ENCODE assay signal across 1 cellular context in genomic region chr2:197434541-197435513, GRCh38.
TF ChIP-seq lines count a peak whose summit lies in the region.

SF3B1 (minus strand) TSS chr2:197435028; CDS start chr2:197434999, 29 bp downstream.

TF ChIP-seq in HEK293, 187 proteins besides CTCF, POLR2A, EP300 and RAD21 (continued from another document and continues in another):
- TF ChIP-seq, protein P1, sequence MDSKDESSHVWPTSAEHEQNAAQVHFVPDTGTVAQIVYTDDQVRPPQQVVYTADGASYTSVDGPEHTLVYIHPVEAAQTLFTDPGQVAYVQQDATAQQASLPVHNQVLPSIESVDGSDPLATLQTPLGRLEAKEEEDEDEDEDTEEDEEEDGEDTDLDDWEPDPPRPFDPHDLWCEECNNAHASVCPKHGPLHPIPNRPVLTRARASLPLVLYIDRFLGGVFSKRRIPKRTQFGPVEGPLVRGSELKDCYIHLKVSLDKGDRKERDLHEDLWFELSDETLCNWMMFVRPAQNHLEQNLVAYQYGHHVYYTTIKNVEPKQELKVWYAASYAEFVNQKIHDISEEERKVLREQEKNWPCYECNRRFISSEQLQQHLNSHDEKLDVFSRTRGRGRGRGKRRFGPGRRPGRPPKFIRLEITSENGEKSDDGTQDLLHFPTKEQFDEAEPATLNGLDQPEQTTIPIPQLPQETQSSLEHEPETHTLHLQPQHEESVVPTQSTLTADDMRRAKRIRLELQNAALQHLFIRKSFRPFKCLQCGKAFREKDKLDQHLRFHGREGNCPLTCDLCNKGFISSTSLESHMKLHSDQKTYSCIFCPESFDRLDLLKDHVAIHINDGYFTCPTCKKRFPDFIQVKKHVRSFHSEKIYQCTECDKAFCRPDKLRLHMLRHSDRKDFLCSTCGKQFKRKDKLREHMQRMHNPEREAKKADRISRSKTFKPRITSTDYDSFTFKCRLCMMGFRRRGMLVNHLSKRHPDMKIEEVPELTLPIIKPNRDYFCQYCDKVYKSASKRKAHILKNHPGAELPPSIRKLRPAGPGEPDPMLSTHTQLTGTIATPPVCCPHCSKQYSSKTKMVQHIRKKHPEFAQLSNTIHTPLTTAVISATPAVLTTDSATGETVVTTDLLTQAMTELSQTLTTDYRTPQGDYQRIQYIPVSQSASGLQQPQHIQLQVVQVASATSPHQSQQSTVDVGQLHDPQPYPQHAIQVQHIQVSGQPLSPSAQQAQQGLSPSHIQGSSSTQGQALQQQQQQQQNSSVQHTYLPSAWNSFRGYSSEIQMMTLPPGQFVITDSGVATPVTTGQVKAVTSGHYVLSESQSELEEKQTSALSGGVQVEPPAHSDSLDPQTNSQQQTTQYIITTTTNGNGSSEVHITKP (tag by site-specific recombination; IDR thresholded peaks at IDR 0.05): peak; percentile 29; the same call in 1 of the 2 replicates
- peak; percentile 49; the same call in 1 of the 2 replicates for TF ChIP-seq ZNF518A (tag by site-specific recombination; conservative IDR thresholded peaks at IDR 0.05; ENCODE audit: low read depth)
- peak; percentile 83 for TF ChIP-seq ZNF394 (tag by site-specific recombination; IDR thresholded peaks at IDR 0.05; ENCODE audit: borderline replicate concordance)
- TF ChIP-seq, protein P2, sequence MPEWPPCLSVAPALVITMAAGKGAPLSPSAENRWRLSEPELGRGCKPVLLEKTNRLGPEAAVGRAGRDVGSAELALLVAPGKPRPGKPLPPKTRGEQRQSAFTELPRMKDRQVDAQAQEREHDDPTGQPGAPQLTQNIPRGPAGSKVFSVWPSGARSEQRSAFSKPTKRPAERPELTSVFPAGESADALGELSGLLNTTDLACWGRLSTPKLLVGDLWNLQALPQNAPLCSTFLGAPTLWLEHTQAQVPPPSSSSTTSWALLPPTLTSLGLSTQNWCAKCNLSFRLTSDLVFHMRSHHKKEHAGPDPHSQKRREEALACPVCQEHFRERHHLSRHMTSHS (tag by site-specific recombination; IDR thresholded peaks at IDR 0.05): no peak
- peak; percentile 77 for TF ChIP-seq ZNF501 (tag by site-specific recombination; IDR thresholded peaks at IDR 0.05)
- TF ChIP-seq ZNF416 (tag by site-specific recombination; IDR thresholded peaks at IDR 0.05): no peak
- TF ChIP-seq ZBTB8A (tag by site-specific recombination; IDR thresholded peaks at IDR 0.05): 0 out of 2 replicates have a peak, but pooled peaks have one; percentile 21
- no peak for TF ChIP-seq ZEB2 (tag by site-specific recombination; IDR thresholded peaks at IDR 0.05)
- TF ChIP-seq KLF8 (tag by site-specific recombination; IDR thresholded peaks at IDR 0.05): 0 out of 2 replicates have a peak, but pooled peaks have one; percentile 8
- TF ChIP-seq, protein P3, sequence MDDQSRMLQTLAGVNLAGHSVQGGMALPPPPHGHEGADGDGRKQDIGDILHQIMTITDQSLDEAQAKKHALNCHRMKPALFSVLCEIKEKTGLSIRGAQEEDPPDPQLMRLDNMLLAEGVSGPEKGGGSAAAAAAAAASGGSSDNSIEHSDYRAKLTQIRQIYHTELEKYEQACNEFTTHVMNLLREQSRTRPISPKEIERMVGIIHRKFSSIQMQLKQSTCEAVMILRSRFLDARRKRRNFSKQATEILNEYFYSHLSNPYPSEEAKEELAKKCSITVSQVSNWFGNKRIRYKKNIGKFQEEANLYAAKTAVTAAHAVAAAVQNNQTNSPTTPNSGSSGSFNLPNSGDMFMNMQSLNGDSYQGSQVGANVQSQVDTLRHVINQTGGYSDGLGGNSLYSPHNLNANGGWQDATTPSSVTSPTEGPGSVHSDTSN (CRISPR knock-in tag; IDR thresholded peaks at IDR 0.05): 0 out of 2 replicates have a peak, but pooled peaks have one; percentile 25
- peak; percentile 88 for TF ChIP-seq ZNF335 (tag by site-specific recombination; conservative IDR thresholded peaks at IDR 0.05)
- TF ChIP-seq ZNF629 (tag by site-specific recombination; IDR thresholded peaks at IDR 0.05): 0 out of 2 replicates have a peak, but pooled peaks have one; percentile 44
- TF ChIP-seq ZNF670 (tag by site-specific recombination; IDR thresholded peaks at IDR 0.05; ENCODE audit: low read depth): no peak
- no peak for TF ChIP-seq ZNF341 (tag by site-specific recombination; IDR thresholded peaks at IDR 0.05; ENCODE audit: low read depth)
- peak; percentile 76; the same call in 1 of the 2 replicates for TF ChIP-seq ZBTB7A (tag by site-specific recombination; IDR thresholded peaks at IDR 0.05; ENCODE audit: low read depth)
- TF ChIP-seq ZFP37 (tag by site-specific recombination; IDR thresholded peaks at IDR 0.05): peak; percentile 33; the same call in 1 of the 2 replicates
- TF ChIP-seq GLIS1 (tag by site-specific recombination; IDR thresholded peaks at IDR 0.05): peak; percentile 47; the same call in 1 of the 2 replicates
- TF ChIP-seq ZNF76 (tag by site-specific recombination; IDR thresholded peaks at IDR 0.05; ENCODE audit: borderline replicate concordance, low read depth): peak; percentile 90
- TF ChIP-seq, protein P4, sequence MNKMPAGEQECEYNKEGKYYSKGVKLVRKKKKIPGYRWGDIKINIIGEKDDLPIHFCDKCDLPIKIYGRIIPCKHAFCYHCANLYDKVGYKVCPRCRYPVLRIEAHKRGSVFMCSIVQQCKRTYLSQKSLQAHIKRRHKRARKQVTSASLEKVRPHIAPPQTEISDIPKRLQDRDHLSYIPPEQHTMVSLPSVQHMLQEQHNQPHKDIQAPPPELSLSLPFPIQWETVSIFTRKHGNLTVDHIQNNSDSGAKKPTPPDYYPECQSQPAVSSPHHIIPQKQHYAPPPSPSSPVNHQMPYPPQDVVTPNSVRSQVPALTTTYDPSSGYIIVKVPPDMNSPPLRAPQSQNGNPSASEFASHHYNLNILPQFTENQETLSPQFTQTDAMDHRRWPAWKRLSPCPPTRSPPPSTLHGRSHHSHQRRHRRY (tag by site-specific recombination; IDR thresholded peaks at IDR 0.05): no peak
- TF ChIP-seq PATZ1 (tag by site-specific recombination; IDR thresholded peaks at IDR 0.05): 0 out of 2 replicates have a peak, but pooled peaks have one; percentile 55
- peak; percentile 92 for TF ChIP-seq YY1 (tag by site-specific recombination; IDR thresholded peaks at IDR 0.05)
- peak; percentile 97 for TF ChIP-seq ZNF223 (tag by site-specific recombination; IDR thresholded peaks at IDR 0.05)
- TF ChIP-seq YY2 (tag by site-specific recombination; IDR thresholded peaks at IDR 0.05): peak; percentile 89
- no peak for TF ChIP-seq ZNF555 (tag by site-specific recombination; conservative IDR thresholded peaks at IDR 0.05)
- peak; percentile 59 for TF ChIP-seq SP2 (tag by site-specific recombination; IDR thresholded peaks at IDR 0.05)
- peak; percentile 94 for TF ChIP-seq ZNF121 (tag by site-specific recombination; IDR thresholded peaks at IDR 0.05)
- no peak for TF ChIP-seq ZNF211 (tag by site-specific recombination; IDR thresholded peaks at IDR 0.05; ENCODE audit: low read depth)
- TF ChIP-seq, protein P5, sequence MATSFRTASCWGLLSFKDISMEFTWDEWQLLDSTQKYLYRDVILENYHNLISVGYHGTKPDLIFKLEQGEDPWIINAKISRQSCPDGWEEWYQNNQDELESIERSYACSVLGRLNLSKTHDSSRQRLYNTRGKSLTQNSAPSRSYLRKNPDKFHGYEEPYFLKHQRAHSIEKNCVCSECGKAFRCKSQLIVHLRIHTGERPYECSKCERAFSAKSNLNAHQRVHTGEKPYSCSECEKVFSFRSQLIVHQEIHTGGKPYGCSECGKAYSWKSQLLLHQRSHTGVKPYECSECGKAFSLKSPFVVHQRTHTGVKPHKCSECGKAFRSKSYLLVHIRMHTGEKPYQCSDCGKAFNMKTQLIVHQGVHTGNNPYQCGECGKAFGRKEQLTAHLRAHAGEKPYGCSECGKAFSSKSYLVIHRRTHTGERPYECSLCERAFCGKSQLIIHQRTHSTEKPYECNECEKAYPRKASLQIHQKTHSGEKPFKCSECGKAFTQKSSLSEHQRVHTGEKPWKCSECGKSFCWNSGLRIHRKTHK (tag by site-specific recombination; IDR thresholded peaks at IDR 0.05): no peak
- no peak for TF ChIP-seq ZNF366 (tag by site-specific recombination; conservative IDR thresholded peaks at IDR 0.05)
- TF ChIP-seq GFI1B (tag by site-specific recombination; IDR thresholded peaks at IDR 0.05): no peak
- no peak for TF ChIP-seq ZNF112 (tag by site-specific recombination; IDR thresholded peaks at IDR 0.05)
- TF ChIP-seq SCRT1 (tag by site-specific recombination; IDR thresholded peaks at IDR 0.05; ENCODE audit: borderline replicate concordance): no peak
- peak; percentile 62; the same call in 1 of the 2 replicates for TF ChIP-seq ZBTB20 (tag by site-specific recombination; IDR thresholded peaks at IDR 0.05)
- no peak for TF ChIP-seq ZNF266 (tag by site-specific recombination; IDR thresholded peaks at IDR 0.05; ENCODE audit: low read depth)
- no peak for TF ChIP-seq TCF7L2 (IDR thresholded peaks at IDR 0.05; ENCODE audit: borderline replicate concordance, low read depth, low read length)
- peak; percentile 32; the same call in 1 of the 2 replicates for TF ChIP-seq SP7 (tag by site-specific recombination; IDR thresholded peaks at IDR 0.05)
- no peak for TF ChIP-seq KLF16 (tag by site-specific recombination; IDR thresholded peaks at IDR 0.05)
- TF ChIP-seq, protein P6, sequence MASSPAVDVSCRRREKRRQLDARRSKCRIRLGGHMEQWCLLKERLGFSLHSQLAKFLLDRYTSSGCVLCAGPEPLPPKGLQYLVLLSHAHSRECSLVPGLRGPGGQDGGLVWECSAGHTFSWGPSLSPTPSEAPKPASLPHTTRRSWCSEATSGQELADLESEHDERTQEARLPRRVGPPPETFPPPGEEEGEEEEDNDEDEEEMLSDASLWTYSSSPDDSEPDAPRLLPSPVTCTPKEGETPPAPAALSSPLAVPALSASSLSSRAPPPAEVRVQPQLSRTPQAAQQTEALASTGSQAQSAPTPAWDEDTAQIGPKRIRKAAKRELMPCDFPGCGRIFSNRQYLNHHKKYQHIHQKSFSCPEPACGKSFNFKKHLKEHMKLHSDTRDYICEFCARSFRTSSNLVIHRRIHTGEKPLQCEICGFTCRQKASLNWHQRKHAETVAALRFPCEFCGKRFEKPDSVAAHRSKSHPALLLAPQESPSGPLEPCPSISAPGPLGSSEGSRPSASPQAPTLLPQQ (tag by site-specific recombination; IDR thresholded peaks at IDR 0.05): peak; percentile 57; the same call in 1 of the 2 replicates
- TF ChIP-seq ZNF677 (tag by site-specific recombination; IDR thresholded peaks at IDR 0.05): 0 out of 2 replicates have a peak, but pooled peaks have one; percentile 8
- TF ChIP-seq ZNF600 (tag by site-specific recombination; IDR thresholded peaks at IDR 0.05): 0 out of 2 replicates have a peak, but pooled peaks have one; percentile 21
- TF ChIP-seq ZNF544 (tag by site-specific recombination; IDR thresholded peaks at IDR 0.05): no peak
- peak; percentile 61; the same call in 1 of the 2 replicates for TF ChIP-seq ZXDB (tag by site-specific recombination; IDR thresholded peaks at IDR 0.05)
- TF ChIP-seq, protein P7, sequence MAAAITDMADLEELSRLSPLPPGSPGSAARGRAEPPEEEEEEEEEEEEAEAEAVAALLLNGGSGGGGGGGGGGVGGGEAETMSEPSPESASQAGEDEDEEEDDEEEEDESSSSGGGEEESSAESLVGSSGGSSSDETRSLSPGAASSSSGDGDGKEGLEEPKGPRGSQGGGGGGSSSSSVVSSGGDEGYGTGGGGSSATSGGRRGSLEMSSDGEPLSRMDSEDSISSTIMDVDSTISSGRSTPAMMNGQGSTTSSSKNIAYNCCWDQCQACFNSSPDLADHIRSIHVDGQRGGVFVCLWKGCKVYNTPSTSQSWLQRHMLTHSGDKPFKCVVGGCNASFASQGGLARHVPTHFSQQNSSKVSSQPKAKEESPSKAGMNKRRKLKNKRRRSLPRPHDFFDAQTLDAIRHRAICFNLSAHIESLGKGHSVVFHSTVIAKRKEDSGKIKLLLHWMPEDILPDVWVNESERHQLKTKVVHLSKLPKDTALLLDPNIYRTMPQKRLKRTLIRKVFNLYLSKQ (tag by site-specific recombination; IDR thresholded peaks at IDR 0.05; ENCODE audit: borderline replicate concordance): no peak
- peak; percentile 79 for TF ChIP-seq ZBTB17 (tag by site-specific recombination; IDR thresholded peaks at IDR 0.05)
- TF ChIP-seq ZNF169 (tag by site-specific recombination; IDR thresholded peaks at IDR 0.05): no peak
